Comparison of ENCODE assay signal across 10 cellular contexts in genomic region chr16:31128711-31129567, GRCh38. TPM values are rescaled to one million over a fixed set of nuclear protein-coding genes. Genes with fewer than 3 reads are reported as not detected.
DNase-seq lines count a peak whose midpoint lies in the region; ATAC-seq and TF ChIP-seq lines count a peak whose summit lies in the region.
"Had no signal": no experiment of that assay in that cellular context is flagged by ENCODE, and none has a peak within 500 bp of the region (broad histone marks: within the 10 kb centered on the region; RNA-seq: fewer than 3 reads in every experiment).

No MANE protein-coding gene starts in this region.

- H3K36me3 Mint-ChIP-seq in natural killer cell treated with Interleukin-12 subunit alpha and Interleukin-12 subunit beta and Interleukin-15 and Interleukin-18, amount 100 ng/mL, for 72 hours, result no peaks in the 10 kb centered on the region

- H3K36me3 ChIP-seq in A673 (ENCODE audit: insufficient read depth, low read length, poor library complexity, severe bottlenecking), result peaks cover 11% of the 10 kb centered on the region

- no peaks in the 10 kb centered on the region for H3K27me3 ChIP-seq in A673 (replicated peaks; ENCODE audit: insufficient read depth, low read depth, low read length, poor library complexity)

- peak in 1 of 2 donors; percentile 83 for ATAC-seq in natural killer cell treated with Interleukin-12 subunit alpha and Interleukin-12 subunit beta and Interleukin-15 and Interleukin-18, amount 100 ng/mL, for 72 hours
- no peak for ATAC-seq in GM18868 (IDR thresholded peaks at IDR 0.05; ENCODE audit: unreplicated experiment)
- no peak for ATAC-seq in GM21825 (IDR thresholded peaks at IDR 0.05; ENCODE audit: unreplicated experiment)

- H3K27me3 Mint-ChIP-seq in natural killer cell treated with Interleukin-12 subunit alpha and Interleukin-12 subunit beta and Interleukin-15 and Interleukin-18, amount 100 ng/mL, for 72 hours, result no peaks in the 10 kb centered on the region

- POLR2A ChIA-PET in A673 (lab: Charles Lee; ENCODE audit: low non-redundant PET), result interaction anchor here (0.5 to 0.6 kb wide), 2 partner anchors 11 to 13 kb away, joined by 7 to 23 read pairs; partner anchors contain the start of gene KAT8

- H3K4me1 Mint-ChIP-seq in natural killer cell treated with Interleukin-12 subunit alpha and Interleukin-12 subunit beta and Interleukin-15 and Interleukin-18, amount 100 ng/mL, for 72 hours (ENCODE audit: low read depth in 2 of 2), result peaks cover 6 to 14% of the 10 kb centered on the region in 2 donors

- peak overlapping the region; percentile 79 to 85 for H3K27ac Mint-ChIP-seq in natural killer cell treated with Interleukin-12 subunit alpha and Interleukin-12 subunit beta and Interleukin-15 and Interleukin-18, amount 100 ng/mL, for 72 hours

- H3K4me1 ChIP-seq in A673 (ENCODE audit: insufficient read depth, low read length, poor library complexity, severe bottlenecking), result no peaks in the 10 kb centered on the region

- no peaks in the 10 kb centered on the region for H3K9me3 Mint-ChIP-seq in natural killer cell treated with Interleukin-12 subunit alpha and Interleukin-12 subunit beta and Interleukin-15 and Interleukin-18, amount 100 ng/mL, for 72 hours

- BruUV-seq in A673 (replicated peaks; lab: Mats Ljungman, UMichigan), result no TSS peak

- no peak overlapping the region for H3K4me3 ChIP-seq in A673 (ENCODE audit: low read depth, low read length, poor library complexity, severe bottlenecking)

- peak; percentile 75 for DNase-seq in Ammon's horn (ENCODE audit: low spot score)
- peak; percentile 96 for DNase-seq in NOMO-1 treated with dmso at 0.1 percent for 144 hours (lab: John Stamatoyannopoulos, UW; ENCODE audit: unreplicated experiment)
- DNase-seq in epithelial cell of prostate (ENCODE audit: low read depth, low spot score), result no peak
- DNase-seq in natural killer cell treated with Interleukin-12 subunit alpha and Interleukin-12 subunit beta and Interleukin-15 and Interleukin-18, amount 100 ng/mL, for 72 hours (ENCODE audit: low spot score), result no peak
- DNase-seq in A673 (ENCODE audit: low spot score), result no peak
- DNase-seq in DMS 273 treated with DMSO at 0.1 percent for 48 hours (lab: John Stamatoyannopoulos, UW), result no peak
- DNase-seq: SK-N-SH had no signal

- intact Hi-C loops in A673 (cut with micrococcal nuclease; ENCODE audit: unreplicated experiment), result no loop called here

- peak overlapping the region; percentile 96 for H3K27ac ChIP-seq in epithelial cell of prostate
- H3K27ac ChIP-seq in A673 (ENCODE audit: low read depth, low read length, poor library complexity, severe bottlenecking), result no peak overlapping the region

- CTCF ChIA-PET in A673 (lab: Charles Lee), result no interaction called here

- H3K4me3 Mint-ChIP-seq in natural killer cell treated with Interleukin-12 subunit alpha and Interleukin-12 subunit beta and Interleukin-15 and Interleukin-18, amount 100 ng/mL, for 72 hours, result peak overlapping the region; percentile 10
- H3K4me3 Mint-ChIP-seq: brain had no signal

- no peaks in the 10 kb centered on the region for H3K9me3 ChIP-seq in A673 (ENCODE audit: low read depth, low read length, poor library complexity, severe bottlenecking)
- H3K9me3 ChIP-seq: SK-N-SH had no signal

- no peak for TF ChIP-seq CTCF in A673 (conservative IDR thresholded peaks at IDR 0.05; ENCODE audit: low read depth, low read length)

RNA-seq across cellular contexts. Expression of gene PRSS8, which starts 6.6 kb away (rescaled TPM):
- total RNA-seq in natural killer cell treated with Interleukin-12 subunit alpha and Interleukin-12 subunit beta and Interleukin-15 and Interleukin-18, amount 100 ng/mL, for 72 hours, result not detected
- not detected in 2 replicates for total RNA-seq in A673 (2021)

RNA-seq across cellular contexts. Expression of gene KAT8, which starts 11.5 kb away (rescaled TPM):
- 10 to 100 TPM; 39.5 to 67.3 TPM for total RNA-seq in natural killer cell treated with Interleukin-12 subunit alpha and Interleukin-12 subunit beta and Interleukin-15 and Interleukin-18, amount 100 ng/mL, for 72 hours
- total RNA-seq in A673 (2021), result 65.4 and 70.6 TPM in 2 replicates

RNA-seq across cellular contexts. Expression of gene BCKDK, which starts 20.8 kb away (rescaled TPM):
- total RNA-seq in natural killer cell treated with Interleukin-12 subunit alpha and Interleukin-12 subunit beta and Interleukin-15 and Interleukin-18, amount 100 ng/mL, for 72 hours, result 10 to 100 TPM; 42.7 to 43.1 TPM
- total RNA-seq in A673 (2021), result 36.6 and 40.6 TPM in 2 replicates

RNA-seq across cellular contexts. Expression of gene PRSS36, which starts 20.9 kb away (rescaled TPM):
- total RNA-seq in natural killer cell treated with Interleukin-12 subunit alpha and Interleukin-12 subunit beta and Interleukin-15 and Interleukin-18, amount 100 ng/mL, for 72 hours, result 1 to 10 TPM in 1 of 2 donors, not detected in 1; 1.5 TPM
- total RNA-seq in A673 (2021), result 0.41 and 0.72 TPM in 2 replicates

RNA-seq across cellular contexts. Expression of gene VKORC1, which starts 34.3 kb away (rescaled TPM):
- total RNA-seq in natural killer cell treated with Interleukin-12 subunit alpha and Interleukin-12 subunit beta and Interleukin-15 and Interleukin-18, amount 100 ng/mL, for 72 hours, result 10 to 100 TPM; 65.2 to 84.6 TPM
- total RNA-seq in A673 (2021), result 85.0 and 98.3 TPM in 2 replicates

Comparison
In these comparisons a context has a peak if more than half of its experiments do, and no peak if none do; other contexts are left out.
1. DNase-seq: peak in Ammon's horn (single experiment) and NOMO-1 treated with dmso at 0.1 percent for 144 hours (single experiment); none in epithelial cell of prostate (single experiment), natural killer cell treated with Interleukin-12 subunit alpha and Interleukin-12 subunit beta and Interleukin-15 and Interleukin-18, amount 100 ng/mL, for 72 hours (single experiment), A673 (single experiment) and DMS 273 treated with DMSO at 0.1 percent for 48 hours (single experiment).